Comparison of ENCODE assay signal across 2 cellular contexts in genomic region chr4:146477054-146477453, GRCh38.
TF ChIP-seq lines count a peak whose summit lies in the region.

No MANE protein-coding gene starts in this region.

TF ChIP-seq in endothelial cell of umbilical vein, 7 proteins besides CTCF, POLR2A, EP300 and RAD21 (continued from another document):
- TF ChIP-seq MAX (IDR thresholded peaks at IDR 0.05; ENCODE audit: insufficient read depth, insufficient read length) (no peak), MYC (IDR thresholded peaks at IDR 0.05; ENCODE audit: low read depth, low read length) (no peak), POLR2AphosphoS5 (IDR thresholded peaks at IDR 0.05; ENCODE audit: insufficient read depth, low read depth, low read length) (no peak)

TF ChIP-seq in GM23338, 12 proteins besides CTCF, POLR2A, EP300 and RAD21 (continued from another document):
- TF ChIP-seq REST (IDR thresholded peaks at IDR 0.05; ENCODE audit: unreplicated experiment) (no peak), ZNF462 (CRISPR knock-in tag; IDR thresholded peaks at IDR 0.05) (no peak), JUNB (IDR thresholded peaks at IDR 0.05; ENCODE audit: unreplicated experiment) (no peak), CREB1 (CRISPR knock-in tag; IDR thresholded peaks at IDR 0.05; ENCODE audit: low read depth) (no peak), STAT1 (IDR thresholded peaks at IDR 0.05; ENCODE audit: unreplicated experiment) (no peak), POLR2AphosphoS5 (IDR thresholded peaks at IDR 0.05; ENCODE audit: low read depth) (no peak), ETS1 (IDR thresholded peaks at IDR 0.05) (no peak), NANOG (IDR thresholded peaks at IDR 0.05; ENCODE audit: borderline replicate concordance) (no peak), ZNF114 (CRISPR knock-in tag; IDR thresholded peaks at IDR 0.05) (no peak), EZH2phosphoT487 (IDR thresholded peaks at IDR 0.05; ENCODE audit: unreplicated experiment) (no peak), ZNF331 (CRISPR knock-in tag; IDR thresholded peaks at IDR 0.05; ENCODE audit: low read depth) (no peak)
